ENCODE assay signal across 1 cellular context in the genomic region with DNA sequence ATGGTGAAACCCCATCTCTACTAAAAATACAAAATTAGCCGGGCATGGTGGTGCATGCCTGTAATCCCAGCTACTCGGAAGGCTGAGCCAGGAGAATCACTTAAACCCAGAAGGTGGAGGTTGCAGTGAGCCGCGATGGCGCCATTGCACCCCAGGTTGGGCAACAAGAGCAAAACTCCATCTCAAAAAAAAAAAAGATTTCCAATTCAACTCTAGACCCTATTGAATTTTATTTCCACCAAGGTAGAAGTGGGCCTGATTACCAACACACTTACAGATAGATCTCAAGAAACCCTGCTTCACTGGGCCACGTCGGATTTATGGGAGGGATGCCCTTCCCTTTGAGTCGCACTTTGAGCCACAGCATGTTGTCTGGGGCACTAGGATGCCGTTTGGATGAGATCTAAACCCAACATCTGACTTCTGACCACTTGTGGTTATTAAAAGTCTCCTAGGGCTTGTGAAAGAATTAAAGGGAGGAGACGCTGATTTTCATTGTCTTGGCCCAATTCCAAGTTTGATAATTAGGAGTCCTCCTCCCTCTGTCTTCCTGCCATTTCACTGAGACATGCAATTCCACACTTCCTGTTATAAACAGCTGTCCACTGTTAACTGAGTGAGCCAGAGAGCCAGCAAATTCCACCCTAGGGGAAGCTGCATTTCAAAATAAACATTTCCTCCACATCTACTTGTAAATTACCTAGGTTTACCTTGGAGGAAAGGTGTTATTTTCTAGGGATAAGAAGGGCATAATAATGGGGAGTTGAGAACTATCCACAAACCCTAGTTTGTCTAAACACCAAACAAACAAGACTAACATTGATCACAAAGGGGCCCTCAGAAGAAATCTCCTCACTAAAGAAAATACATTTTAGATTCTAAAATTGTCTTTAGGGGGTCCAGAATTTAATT.
TF ChIP-seq lines count a peak whose summit lies in the region.

No MANE protein-coding gene starts in this region.

TF ChIP-seq in K562, 482 proteins besides CTCF, POLR2A, EP300 and RAD21 (continued from another document and continues in another):
- TF ChIP-seq, protein P1, sequence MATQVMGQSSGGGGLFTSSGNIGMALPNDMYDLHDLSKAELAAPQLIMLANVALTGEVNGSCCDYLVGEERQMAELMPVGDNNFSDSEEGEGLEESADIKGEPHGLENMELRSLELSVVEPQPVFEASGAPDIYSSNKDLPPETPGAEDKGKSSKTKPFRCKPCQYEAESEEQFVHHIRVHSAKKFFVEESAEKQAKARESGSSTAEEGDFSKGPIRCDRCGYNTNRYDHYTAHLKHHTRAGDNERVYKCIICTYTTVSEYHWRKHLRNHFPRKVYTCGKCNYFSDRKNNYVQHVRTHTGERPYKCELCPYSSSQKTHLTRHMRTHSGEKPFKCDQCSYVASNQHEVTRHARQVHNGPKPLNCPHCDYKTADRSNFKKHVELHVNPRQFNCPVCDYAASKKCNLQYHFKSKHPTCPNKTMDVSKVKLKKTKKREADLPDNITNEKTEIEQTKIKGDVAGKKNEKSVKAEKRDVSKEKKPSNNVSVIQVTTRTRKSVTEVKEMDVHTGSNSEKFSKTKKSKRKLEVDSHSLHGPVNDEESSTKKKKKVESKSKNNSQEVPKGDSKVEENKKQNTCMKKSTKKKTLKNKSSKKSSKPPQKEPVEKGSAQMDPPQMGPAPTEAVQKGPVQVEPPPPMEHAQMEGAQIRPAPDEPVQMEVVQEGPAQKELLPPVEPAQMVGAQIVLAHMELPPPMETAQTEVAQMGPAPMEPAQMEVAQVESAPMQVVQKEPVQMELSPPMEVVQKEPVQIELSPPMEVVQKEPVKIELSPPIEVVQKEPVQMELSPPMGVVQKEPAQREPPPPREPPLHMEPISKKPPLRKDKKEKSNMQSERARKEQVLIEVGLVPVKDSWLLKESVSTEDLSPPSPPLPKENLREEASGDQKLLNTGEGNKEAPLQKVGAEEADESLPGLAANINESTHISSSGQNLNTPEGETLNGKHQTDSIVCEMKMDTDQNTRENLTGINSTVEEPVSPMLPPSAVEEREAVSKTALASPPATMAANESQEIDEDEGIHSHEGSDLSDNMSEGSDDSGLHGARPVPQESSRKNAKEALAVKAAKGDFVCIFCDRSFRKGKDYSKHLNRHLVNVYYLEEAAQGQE (CRISPR knock-in tag; IDR thresholded peaks at IDR 0.05; ENCODE audit: low read depth), result no peak
- TF ChIP-seq ETV1 (tag; conservative IDR thresholded peaks at IDR 0.05; ENCODE audit: low read depth) (peak; percentile 88), RBFOX2 (IDR thresholded peaks at IDR 0.05; ENCODE audit: low read depth, low read length) (no peak), ZNF212 (CRISPR knock-in tag; IDR thresholded peaks at IDR 0.05) (no peak), ZNF165 (CRISPR knock-in tag; IDR thresholded peaks at IDR 0.05; ENCODE audit: borderline replicate concordance) (no peak), POLR3G (IDR thresholded peaks at IDR 0.05; ENCODE audit: extremely low read depth, insufficient read length, insufficient replicate concordance) (no peak), KDM1A (IDR thresholded peaks at IDR 0.05) (peak; percentile 80 to 82; a peak in 3 of 4 replicates), RBBP5 (IDR thresholded peaks at IDR 0.05; ENCODE audit: borderline replicate concordance, insufficient read depth, low read length, poor library complexity, severe bottlenecking) (no peak), COPS2 (conservative IDR thresholded peaks at IDR 0.05) (no peak), CHD2 (IDR thresholded peaks at IDR 0.05; ENCODE audit: low read depth, low read length) (no peak), RFX7 (CRISPR knock-in tag; IDR thresholded peaks at IDR 0.05) (no peak), ZNF707 (CRISPR knock-in tag; conservative IDR thresholded peaks at IDR 0.05) (no peak), FOSL1 (tag; conservative IDR thresholded peaks at IDR 0.05) (no peak; the same call in 1 of the 2 replicates), HNRNPH1 (optimal IDR thresholded peaks at IDR 0.05; ENCODE audit: low read depth, low read length) (no peak), TEAD2 (tag; IDR thresholded peaks at IDR 0.05) (no peak), POLR2AphosphoS2 (IDR thresholded peaks at IDR 0.05; ENCODE audit: low read length) (no peak), SMAD3 (CRISPR knock-in tag; conservative IDR thresholded peaks at IDR 0.05) (no peak), ZNF830 (CRISPR knock-in tag; IDR thresholded peaks at IDR 0.05) (no peak), ZSCAN32 (CRISPR knock-in tag; IDR thresholded peaks at IDR 0.05) (no peak), GATAD2A (IDR thresholded peaks at IDR 0.05) (no peak)
- TF ChIP-seq, protein P2, sequence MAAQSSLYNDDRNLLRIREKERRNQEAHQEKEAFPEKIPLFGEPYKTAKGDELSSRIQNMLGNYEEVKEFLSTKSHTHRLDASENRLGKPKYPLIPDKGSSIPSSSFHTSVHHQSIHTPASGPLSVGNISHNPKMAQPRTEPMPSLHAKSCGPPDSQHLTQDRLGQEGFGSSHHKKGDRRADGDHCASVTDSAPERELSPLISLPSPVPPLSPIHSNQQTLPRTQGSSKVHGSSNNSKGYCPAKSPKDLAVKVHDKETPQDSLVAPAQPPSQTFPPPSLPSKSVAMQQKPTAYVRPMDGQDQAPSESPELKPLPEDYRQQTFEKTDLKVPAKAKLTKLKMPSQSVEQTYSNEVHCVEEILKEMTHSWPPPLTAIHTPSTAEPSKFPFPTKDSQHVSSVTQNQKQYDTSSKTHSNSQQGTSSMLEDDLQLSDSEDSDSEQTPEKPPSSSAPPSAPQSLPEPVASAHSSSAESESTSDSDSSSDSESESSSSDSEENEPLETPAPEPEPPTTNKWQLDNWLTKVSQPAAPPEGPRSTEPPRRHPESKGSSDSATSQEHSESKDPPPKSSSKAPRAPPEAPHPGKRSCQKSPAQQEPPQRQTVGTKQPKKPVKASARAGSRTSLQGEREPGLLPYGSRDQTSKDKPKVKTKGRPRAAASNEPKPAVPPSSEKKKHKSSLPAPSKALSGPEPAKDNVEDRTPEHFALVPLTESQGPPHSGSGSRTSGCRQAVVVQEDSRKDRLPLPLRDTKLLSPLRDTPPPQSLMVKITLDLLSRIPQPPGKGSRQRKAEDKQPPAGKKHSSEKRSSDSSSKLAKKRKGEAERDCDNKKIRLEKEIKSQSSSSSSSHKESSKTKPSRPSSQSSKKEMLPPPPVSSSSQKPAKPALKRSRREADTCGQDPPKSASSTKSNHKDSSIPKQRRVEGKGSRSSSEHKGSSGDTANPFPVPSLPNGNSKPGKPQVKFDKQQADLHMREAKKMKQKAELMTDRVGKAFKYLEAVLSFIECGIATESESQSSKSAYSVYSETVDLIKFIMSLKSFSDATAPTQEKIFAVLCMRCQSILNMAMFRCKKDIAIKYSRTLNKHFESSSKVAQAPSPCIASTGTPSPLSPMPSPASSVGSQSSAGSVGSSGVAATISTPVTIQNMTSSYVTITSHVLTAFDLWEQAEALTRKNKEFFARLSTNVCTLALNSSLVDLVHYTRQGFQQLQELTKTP (IDR thresholded peaks at IDR 0.05; ENCODE audit: low read depth in 1 of 2, partially characterized antibody in 2 of 2), result peak in 1 of 2 experiments; percentile 21
- TF ChIP-seq, protein P3, sequence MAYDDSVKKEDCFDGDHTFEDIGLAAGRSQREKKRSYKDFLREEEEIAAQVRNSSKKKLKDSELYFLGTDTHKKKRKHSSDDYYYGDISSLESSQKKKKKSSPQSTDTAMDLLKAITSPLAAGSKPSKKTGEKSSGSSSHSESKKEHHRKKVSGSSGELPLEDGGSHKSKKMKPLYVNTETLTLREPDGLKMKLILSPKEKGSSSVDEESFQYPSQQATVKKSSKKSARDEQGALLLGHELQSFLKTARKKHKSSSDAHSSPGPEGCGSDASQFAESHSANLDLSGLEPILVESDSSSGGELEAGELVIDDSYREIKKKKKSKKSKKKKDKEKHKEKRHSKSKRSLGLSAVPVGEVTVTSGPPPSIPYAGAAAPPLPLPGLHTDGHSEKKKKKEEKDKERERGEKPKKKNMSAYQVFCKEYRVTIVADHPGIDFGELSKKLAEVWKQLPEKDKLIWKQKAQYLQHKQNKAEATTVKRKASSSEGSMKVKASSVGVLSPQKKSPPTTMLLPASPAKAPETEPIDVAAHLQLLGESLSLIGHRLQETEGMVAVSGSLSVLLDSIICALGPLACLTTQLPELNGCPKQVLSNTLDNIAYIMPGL (CRISPR knock-in tag; IDR thresholded peaks at IDR 0.05), result no peak
- TF ChIP-seq, protein P4, sequence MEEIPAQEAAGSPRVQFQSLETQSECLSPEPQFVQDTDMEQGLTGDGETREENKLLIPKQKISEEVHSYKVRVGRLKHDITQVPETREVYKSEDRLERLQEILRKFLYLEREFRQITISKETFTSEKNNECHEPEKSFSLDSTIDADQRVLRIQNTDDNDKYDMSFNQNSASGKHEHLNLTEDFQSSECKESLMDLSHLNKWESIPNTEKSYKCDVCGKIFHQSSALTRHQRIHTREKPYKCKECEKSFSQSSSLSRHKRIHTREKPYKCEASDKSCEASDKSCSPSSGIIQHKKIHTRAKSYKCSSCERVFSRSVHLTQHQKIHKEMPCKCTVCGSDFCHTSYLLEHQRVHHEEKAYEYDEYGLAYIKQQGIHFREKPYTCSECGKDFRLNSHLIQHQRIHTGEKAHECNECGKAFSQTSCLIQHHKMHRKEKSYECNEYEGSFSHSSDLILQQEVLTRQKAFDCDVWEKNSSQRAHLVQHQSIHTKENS (CRISPR knock-in tag; IDR thresholded peaks at IDR 0.05), result no peak
- TF ChIP-seq, protein P5, sequence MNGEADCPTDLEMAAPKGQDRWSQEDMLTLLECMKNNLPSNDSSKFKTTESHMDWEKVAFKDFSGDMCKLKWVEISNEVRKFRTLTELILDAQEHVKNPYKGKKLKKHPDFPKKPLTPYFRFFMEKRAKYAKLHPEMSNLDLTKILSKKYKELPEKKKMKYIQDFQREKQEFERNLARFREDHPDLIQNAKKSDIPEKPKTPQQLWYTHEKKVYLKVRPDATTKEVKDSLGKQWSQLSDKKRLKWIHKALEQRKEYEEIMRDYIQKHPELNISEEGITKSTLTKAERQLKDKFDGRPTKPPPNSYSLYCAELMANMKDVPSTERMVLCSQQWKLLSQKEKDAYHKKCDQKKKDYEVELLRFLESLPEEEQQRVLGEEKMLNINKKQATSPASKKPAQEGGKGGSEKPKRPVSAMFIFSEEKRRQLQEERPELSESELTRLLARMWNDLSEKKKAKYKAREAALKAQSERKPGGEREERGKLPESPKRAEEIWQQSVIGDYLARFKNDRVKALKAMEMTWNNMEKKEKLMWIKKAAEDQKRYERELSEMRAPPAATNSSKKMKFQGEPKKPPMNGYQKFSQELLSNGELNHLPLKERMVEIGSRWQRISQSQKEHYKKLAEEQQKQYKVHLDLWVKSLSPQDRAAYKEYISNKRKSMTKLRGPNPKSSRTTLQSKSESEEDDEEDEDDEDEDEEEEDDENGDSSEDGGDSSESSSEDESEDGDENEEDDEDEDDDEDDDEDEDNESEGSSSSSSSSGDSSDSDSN (IDR thresholded peaks at IDR 0.05; ENCODE audit: borderline replicate concordance in 1 of 2, low read depth in 2 of 2, low read length in 2 of 2), result no peak
- TF ChIP-seq, protein P6, sequence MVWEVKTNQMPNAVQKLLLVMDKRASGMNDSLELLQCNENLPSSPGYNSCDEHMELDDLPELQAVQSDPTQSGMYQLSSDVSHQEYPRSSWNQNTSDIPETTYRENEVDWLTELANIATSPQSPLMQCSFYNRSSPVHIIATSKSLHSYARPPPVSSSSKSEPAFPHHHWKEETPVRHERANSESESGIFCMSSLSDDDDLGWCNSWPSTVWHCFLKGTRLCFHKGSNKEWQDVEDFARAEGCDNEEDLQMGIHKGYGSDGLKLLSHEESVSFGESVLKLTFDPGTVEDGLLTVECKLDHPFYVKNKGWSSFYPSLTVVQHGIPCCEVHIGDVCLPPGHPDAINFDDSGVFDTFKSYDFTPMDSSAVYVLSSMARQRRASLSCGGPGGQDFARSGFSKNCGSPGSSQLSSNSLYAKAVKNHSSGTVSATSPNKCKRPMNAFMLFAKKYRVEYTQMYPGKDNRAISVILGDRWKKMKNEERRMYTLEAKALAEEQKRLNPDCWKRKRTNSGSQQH (CRISPR knock-in tag; IDR thresholded peaks at IDR 0.05), result no peak
- TF ChIP-seq, protein P7, sequence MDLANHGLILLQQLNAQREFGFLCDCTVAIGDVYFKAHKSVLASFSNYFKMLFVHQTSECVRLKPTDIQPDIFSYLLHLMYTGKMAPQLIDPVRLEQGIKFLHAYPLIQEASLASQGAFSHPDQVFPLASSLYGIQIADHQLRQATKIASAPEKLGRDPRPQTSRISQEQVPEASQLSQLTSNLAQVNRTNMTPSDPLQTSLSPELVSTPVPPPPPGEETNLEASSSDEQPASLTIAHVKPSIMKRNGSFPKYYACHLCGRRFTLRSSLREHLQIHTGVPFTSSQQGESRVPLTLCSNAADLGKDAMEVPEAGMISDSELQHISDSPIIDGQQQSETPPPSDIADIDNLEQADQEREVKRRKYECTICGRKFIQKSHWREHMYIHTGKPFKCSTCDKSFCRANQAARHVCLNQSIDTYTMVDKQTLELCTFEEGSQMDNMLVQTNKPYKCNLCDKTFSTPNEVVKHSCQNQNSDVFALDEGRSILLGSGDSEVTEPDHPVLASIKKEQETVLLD (IDR thresholded peaks at IDR 0.05), result no peak
- TF ChIP-seq, protein P8, sequence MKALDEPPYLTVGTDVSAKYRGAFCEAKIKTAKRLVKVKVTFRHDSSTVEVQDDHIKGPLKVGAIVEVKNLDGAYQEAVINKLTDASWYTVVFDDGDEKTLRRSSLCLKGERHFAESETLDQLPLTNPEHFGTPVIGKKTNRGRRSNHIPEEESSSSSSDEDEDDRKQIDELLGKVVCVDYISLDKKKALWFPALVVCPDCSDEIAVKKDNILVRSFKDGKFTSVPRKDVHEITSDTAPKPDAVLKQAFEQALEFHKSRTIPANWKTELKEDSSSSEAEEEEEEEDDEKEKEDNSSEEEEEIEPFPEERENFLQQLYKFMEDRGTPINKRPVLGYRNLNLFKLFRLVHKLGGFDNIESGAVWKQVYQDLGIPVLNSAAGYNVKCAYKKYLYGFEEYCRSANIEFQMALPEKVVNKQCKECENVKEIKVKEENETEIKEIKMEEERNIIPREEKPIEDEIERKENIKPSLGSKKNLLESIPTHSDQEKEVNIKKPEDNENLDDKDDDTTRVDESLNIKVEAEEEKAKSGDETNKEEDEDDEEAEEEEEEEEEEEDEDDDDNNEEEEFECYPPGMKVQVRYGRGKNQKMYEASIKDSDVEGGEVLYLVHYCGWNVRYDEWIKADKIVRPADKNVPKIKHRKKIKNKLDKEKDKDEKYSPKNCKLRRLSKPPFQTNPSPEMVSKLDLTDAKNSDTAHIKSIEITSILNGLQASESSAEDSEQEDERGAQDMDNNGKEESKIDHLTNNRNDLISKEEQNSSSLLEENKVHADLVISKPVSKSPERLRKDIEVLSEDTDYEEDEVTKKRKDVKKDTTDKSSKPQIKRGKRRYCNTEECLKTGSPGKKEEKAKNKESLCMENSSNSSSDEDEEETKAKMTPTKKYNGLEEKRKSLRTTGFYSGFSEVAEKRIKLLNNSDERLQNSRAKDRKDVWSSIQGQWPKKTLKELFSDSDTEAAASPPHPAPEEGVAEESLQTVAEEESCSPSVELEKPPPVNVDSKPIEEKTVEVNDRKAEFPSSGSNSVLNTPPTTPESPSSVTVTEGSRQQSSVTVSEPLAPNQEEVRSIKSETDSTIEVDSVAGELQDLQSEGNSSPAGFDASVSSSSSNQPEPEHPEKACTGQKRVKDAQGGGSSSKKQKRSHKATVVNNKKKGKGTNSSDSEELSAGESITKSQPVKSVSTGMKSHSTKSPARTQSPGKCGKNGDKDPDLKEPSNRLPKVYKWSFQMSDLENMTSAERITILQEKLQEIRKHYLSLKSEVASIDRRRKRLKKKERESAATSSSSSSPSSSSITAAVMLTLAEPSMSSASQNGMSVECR (CRISPR knock-in tag; IDR thresholded peaks at IDR 0.05), result no peak
- TF ChIP-seq, protein P9, sequence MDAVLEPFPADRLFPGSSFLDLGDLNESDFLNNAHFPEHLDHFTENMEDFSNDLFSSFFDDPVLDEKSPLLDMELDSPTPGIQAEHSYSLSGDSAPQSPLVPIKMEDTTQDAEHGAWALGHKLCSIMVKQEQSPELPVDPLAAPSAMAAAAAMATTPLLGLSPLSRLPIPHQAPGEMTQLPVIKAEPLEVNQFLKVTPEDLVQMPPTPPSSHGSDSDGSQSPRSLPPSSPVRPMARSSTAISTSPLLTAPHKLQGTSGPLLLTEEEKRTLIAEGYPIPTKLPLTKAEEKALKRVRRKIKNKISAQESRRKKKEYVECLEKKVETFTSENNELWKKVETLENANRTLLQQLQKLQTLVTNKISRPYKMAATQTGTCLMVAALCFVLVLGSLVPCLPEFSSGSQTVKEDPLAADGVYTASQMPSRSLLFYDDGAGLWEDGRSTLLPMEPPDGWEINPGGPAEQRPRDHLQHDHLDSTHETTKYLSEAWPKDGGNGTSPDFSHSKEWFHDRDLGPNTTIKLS (IDR thresholded peaks at IDR 0.05; ENCODE audit: borderline replicate concordance, low read depth), result no peak
